10 cellular contexts compared by ENCODE assay signal in the genomic region with DNA sequence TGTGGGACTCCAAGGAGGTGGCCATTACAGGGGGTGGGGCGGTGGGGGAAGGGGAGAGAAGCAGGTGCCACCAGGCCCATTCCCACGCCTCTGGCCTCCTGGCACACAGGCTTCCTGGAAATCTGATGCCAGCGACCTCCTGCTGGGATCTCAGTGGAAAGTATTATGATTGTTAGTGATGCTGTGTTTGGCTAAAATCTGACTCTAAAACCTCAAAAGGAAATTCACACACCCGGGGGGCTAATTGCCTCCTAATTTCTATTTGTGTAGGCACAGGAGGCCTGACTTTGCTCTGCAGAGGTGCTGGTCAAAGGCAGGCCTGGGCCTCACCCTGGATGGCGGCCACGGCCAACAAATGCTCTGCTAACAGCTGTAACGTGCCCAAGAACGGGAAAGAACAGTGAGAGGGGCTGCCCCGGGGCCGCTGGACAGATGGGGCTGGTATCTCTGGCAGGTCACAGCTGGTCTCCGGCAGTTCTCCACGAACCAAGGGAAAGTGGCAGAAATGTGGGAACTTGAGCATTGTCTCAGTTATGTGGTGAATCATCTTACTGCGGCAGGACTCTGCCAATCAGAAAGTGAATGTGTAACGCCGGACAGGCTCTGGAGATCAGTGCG. TPM values are rescaled to one million over a fixed set of nuclear protein-coding genes. Genes with fewer than 3 reads are reported as not detected.
DNase-seq lines count a peak whose midpoint lies in the region; ATAC-seq and TF ChIP-seq lines count a peak whose summit lies in the region.
"Had no signal": no experiment of that assay in that cellular context is flagged by ENCODE, and none has a peak within 500 bp of the region (broad histone marks: within the 10 kb centered on the region; RNA-seq: fewer than 3 reads in every experiment).

No MANE protein-coding gene starts in this region.

- H3K36me3 ChIP-seq in IMR-90 (ENCODE audit: control insufficient read depth, insufficient read depth, low read length) (no peaks in the 10 kb centered on the region), RWPE2 (ENCODE audit: low read depth) (no peaks in the 10 kb centered on the region)

- no peak overlapping the region for H4K91ac ChIP-seq in IMR-90 (ENCODE audit: insufficient read depth, low read depth, low read length)

- no peak overlapping the region for H3K4me2 ChIP-seq in IMR-90 (ENCODE audit: low read depth, low read length)

- peaks cover 7% of the 10 kb centered on the region for H3K4me1 ChIP-seq in IMR-90 (ENCODE audit: control insufficient read depth, insufficient read depth, low read length)
- H3K4me1 ChIP-seq in RWPE2 (ENCODE audit: insufficient read depth, poor library complexity, severe bottlenecking), result peaks cover 30% of the 10 kb centered on the region

- POLR2A ChIA-PET in IMR-90 (lab: Charles Lee; ENCODE audit: unreplicated experiment), result no interaction called here

- no peaks in the 10 kb centered on the region for H3K9me1 ChIP-seq in IMR-90 (ENCODE audit: insufficient read depth, low read length)

- peak overlapping the region; percentile 67 for H2AFZ ChIP-seq in IMR-90 (replicated peaks; ENCODE audit: low read length, poor library complexity)

- H3K9me3 ChIP-seq in IMR-90 (ENCODE audit: control insufficient read depth, insufficient read depth, low read length), result no peaks in the 10 kb centered on the region
- no peaks in the 10 kb centered on the region for H3K9me3 ChIP-seq in RWPE2 (ENCODE audit: severe bottlenecking)

- H3K14ac ChIP-seq in IMR-90 (replicated peaks; ENCODE audit: low read depth, low read length), result 0 out of 2 replicates have a peak overlapping the region, but pooled peaks have one; percentile 24

- TF ChIP-seq CTCF in IMR-90 (conservative IDR thresholded peaks at IDR 0.05; ENCODE audit: low read depth, low read length) (no peak), RWPE2 (IDR thresholded peaks at IDR 0.05; ENCODE audit: poor library complexity, severe bottlenecking) (no peak), foreskin fibroblast (IDR thresholded peaks at IDR 0.05; ENCODE audit: low read depth, low read length) (no peak)

- no peak overlapping the region for H3K23ac ChIP-seq in IMR-90 (ENCODE audit: low read depth, low read length)

- peak overlapping the region; percentile 18; the same call in 1 of the 2 replicates for H2BK120ac ChIP-seq in IMR-90 (ENCODE audit: low read depth, low read length)

- in situ Hi-C loops in IMR-90 (cut with MboI; ENCODE audit: low sequenced_read_pairs), result loop anchor here (5.0 to 10.0 kb wide), 2 partner anchors 61 to 193 kb away; no protein-coding TSS in a partner anchor

- CTCF ChIA-PET in IMR-90 (lab: Yijun Ruan, JAX), result interaction anchor here (1.0 to 2.5 kb wide), 4 partner anchors 51 to 64 kb away, joined by 3 to 50 read pairs (median 6); a partner anchor contains a TSS

- H3K18ac ChIP-seq in IMR-90 (ENCODE audit: low read depth, low read length), result no peak overlapping the region

- peak; percentile 74 for ATAC-seq in IMR-90 (ENCODE audit: low read depth)
- ATAC-seq in RWPE2 (ENCODE audit: low read depth), result peak; percentile 68
- no peak for ATAC-seq in HG02840 (IDR thresholded peaks at IDR 0.05; ENCODE audit: low FRiP score, unreplicated experiment)
- ATAC-seq in HG03108 (IDR thresholded peaks at IDR 0.05; ENCODE audit: unreplicated experiment), result no peak
- ATAC-seq in HG03280 (IDR thresholded peaks at IDR 0.05; ENCODE audit: unreplicated experiment), result no peak

- H2BK15ac ChIP-seq in IMR-90 (ENCODE audit: low read depth, low read length), result no peak overlapping the region

- H3K27ac ChIP-seq in IMR-90 (ENCODE audit: insufficient read depth, low read length) (no peak overlapping the region), RWPE2 (ENCODE audit: poor library complexity, severe bottlenecking) (peak overlapping the region; percentile 58)

- TF ChIP-seq RAD21 in IMR-90 (IDR thresholded peaks at IDR 0.05; ENCODE audit: low read length), result 0 out of 2 replicates have a peak, but pooled peaks have one; percentile 7

- no peak overlapping the region for H2BK20ac ChIP-seq in IMR-90 (ENCODE audit: low read depth, low read length)

- H2BK5ac ChIP-seq in IMR-90 (ENCODE audit: low read depth, low read length, poor library complexity, severe bottlenecking), result peak overlapping the region; percentile 14

- BruUV-seq in IMR-90 (replicated peaks; lab: Mats Ljungman, UMichigan), result no TSS peak

- 0 out of 2 replicates have a peak, but pooled peaks have one; percentile 29 for TF ChIP-seq POLR2A in IMR-90 (IDR thresholded peaks at IDR 0.05; ENCODE audit: low read depth, low read length)

- intact Hi-C loops in IMR-90 (cut with micrococcal nuclease), result no loop called here

- no peaks in the 10 kb centered on the region for H3K79me1 ChIP-seq in IMR-90 (ENCODE audit: low read depth in 1 of 2, low read length in 2 of 2)

- 31% methylated on average over 5 of the region's 16 CpGs; no CpG with 5 or more reads in 1 of the 2 experiments for WGBS in IMR-90 (ENCODE audit: extremely low coverage in 2 of 2, insufficient read length in 1 of 2), 2 experiments

- H3K56ac ChIP-seq in IMR-90 (ENCODE audit: extremely low read depth, insufficient read depth, low read length), result no peak overlapping the region

- no peak overlapping the region for H2AK5ac ChIP-seq in IMR-90 (ENCODE audit: low read depth, low read length)

- H3K4ac ChIP-seq in IMR-90 (ENCODE audit: low read depth, low read length), result no peak overlapping the region

- dilution Hi-C loops in IMR-90 (cut with HindIII; ENCODE audit: low sequenced_read_pairs, unreplicated experiment), result no loop called here

- peaks cover 3% of the 10 kb centered on the region; the same call in 1 of the 2 replicates for H4K20me1 ChIP-seq in IMR-90 (ENCODE audit: insufficient read depth, low read length)

- H3K9ac ChIP-seq in IMR-90 (ENCODE audit: low read depth, low read length), result no peak overlapping the region

- H2AK9ac ChIP-seq in IMR-90 (replicated peaks; ENCODE audit: low read depth, low read length, poor library complexity), result peak overlapping the region; percentile 58

- DNase-seq in AG08396 (ENCODE audit: low spot score) (peak; percentile 71), IMR-90 (peak; percentile 90), RWPE2 (ENCODE audit: low spot score) (no peak), foreskin fibroblast (peak; percentile 40 to 77), NCI-H1930 (lab: John Stamatoyannopoulos, UW) (no peak)
- DNase-seq: activated CD8-positive, alpha-beta memory T cell treated with anti-CD3 and anti-CD28 coated beads, Interleukin-2, amount 50 U/mL, for 4 hours; DND-41 had no signal

- H4K5ac ChIP-seq in IMR-90 (ENCODE audit: low read depth, low read length), result no peak overlapping the region

- peak overlapping the region in 1 of 2 experiments; percentile 27; a peak in 1 of 4 replicates for H4K8ac ChIP-seq in IMR-90 (ENCODE audit: low read depth in 2 of 2, low read length in 2 of 2)

- H3K4me3 ChIP-seq in IMR-90 (ENCODE audit: insufficient read depth, low read depth, low read length) (no peak overlapping the region), RWPE2 (ENCODE audit: severe bottlenecking) (no peak overlapping the region), foreskin fibroblast (ENCODE audit: low read depth in 1 of 2, low read length in 2 of 2) (no peak overlapping the region)

- H3K27me3 ChIP-seq in IMR-90 (ENCODE audit: control insufficient read depth, insufficient read depth, low read length) (peaks cover 17% of the 10 kb centered on the region; the same call in 1 of the 2 replicates), RWPE2 (ENCODE audit: insufficient read depth, poor library complexity, severe bottlenecking) (no peaks in the 10 kb centered on the region)

TF ChIP-seq in IMR-90, 13 proteins besides CTCF, POLR2A, EP300 and RAD21:
- no peak for TF ChIP-seq RFX5 (IDR thresholded peaks at IDR 0.05; ENCODE audit: low read depth, low read length)
- no peak for TF ChIP-seq MAZ (IDR thresholded peaks at IDR 0.05; ENCODE audit: borderline replicate concordance, low read depth, low read length)
- peak; percentile 62; the same call in 1 of the 2 replicates for TF ChIP-seq FOS (IDR thresholded peaks at IDR 0.05; ENCODE audit: low read depth, low read length)
- TF ChIP-seq RCOR1 (IDR thresholded peaks at IDR 0.05; ENCODE audit: insufficient replicate concordance, low read length), result peak; percentile 59
- no peak for TF ChIP-seq MAFK (IDR thresholded peaks at IDR 0.05; ENCODE audit: low read depth, low read length)
- TF ChIP-seq CHD1 (IDR thresholded peaks at IDR 0.05; ENCODE audit: low read depth, low read length), result no peak
- no peak for TF ChIP-seq CEBPB (IDR thresholded peaks at IDR 0.05; ENCODE audit: low read depth, low read length)

RNA-seq across cellular contexts. Expression of a gene that starts 14.3 kb away (rescaled TPM):
- total RNA-seq in IMR-90 (2012; rRNA removed), result not detected in 2 replicates
- polyA plus RNA-seq in IMR-90 (2012; rRNA removed), result not detected in 2 replicates
- polyA plus RNA-seq in IMR-90 (2012; cell fraction: cytosol; rRNA removed), result not detected in 2 replicates
- polyA plus RNA-seq in IMR-90 (2012; cell fraction: nucleus; rRNA removed; ENCODE audit: low replicate concordance), result not detected in 2 replicates

RNA-seq across cellular contexts. Expression of a gene that starts 35.0 kb away (rescaled TPM):
- 0.54 and 0.83 TPM in 2 replicates for total RNA-seq in IMR-90 (2012; rRNA removed)
- 0.77 and 0.98 TPM in 2 replicates for polyA plus RNA-seq in IMR-90 (2012; rRNA removed)
- polyA plus RNA-seq in IMR-90 (2012; cell fraction: cytosol; rRNA removed), result 0.42 and 0.78 TPM in 2 replicates
- polyA plus RNA-seq in IMR-90 (2012; cell fraction: nucleus; rRNA removed; ENCODE audit: low replicate concordance), result 1.3 and 3.4 TPM in 2 replicates

RNA-seq across cellular contexts. Expression of a gene that starts 55.7 kb away (rescaled TPM):
- total RNA-seq in IMR-90 (2012; rRNA removed), result not detected in 2 replicates
- polyA plus RNA-seq in IMR-90 (2012; rRNA removed), result not detected in 2 replicates
- not detected in 2 replicates for polyA plus RNA-seq in IMR-90 (2012; cell fraction: cytosol; rRNA removed)
- not detected in 2 replicates for polyA plus RNA-seq in IMR-90 (2012; cell fraction: nucleus; rRNA removed; ENCODE audit: low replicate concordance)

Comparison
In these comparisons a context has a peak if more than half of its experiments do, and no peak if none do; other contexts are left out.
1. DNase-seq: peak in AG08396 (single experiment), IMR-90 (single experiment) and foreskin fibroblast (2 of 2); none in RWPE2 (single experiment) and NCI-H1930 (0 of 2).
2. ATAC-seq: peak in IMR-90 (single experiment) and RWPE2 (single experiment); none in HG02840 (single experiment), HG03108 (single experiment) and HG03280 (single experiment).